Comparison of ENCODE assay signal across 12 cellular contexts in genomic region chr15:67119238-67119846, GRCh38. TPM values are rescaled to one million over a fixed set of nuclear protein-coding genes. Genes with fewer than 3 reads are reported as not detected.
DNase-seq lines count a peak whose midpoint lies in the region; ATAC-seq and TF ChIP-seq lines count a peak whose summit lies in the region.
"Had no signal": no experiment of that assay in that cellular context is flagged by ENCODE, and none has a peak within 500 bp of the region (broad histone marks: within the 10 kb centered on the region; RNA-seq: fewer than 3 reads in every experiment).

No MANE protein-coding gene starts in this region.

- H4K91ac ChIP-seq in trophoblast cell (ENCODE audit: low read depth, low read length) = no peak overlapping the region

- POLR2A ChIA-PET in PC-3 (lab: Charles Lee; ENCODE audit: unreplicated experiment) = no interaction called here

- H3K14ac ChIP-seq in trophoblast cell (ENCODE audit: low read length) = no peak overlapping the region

- H3K79me2 ChIP-seq in PC-3 (ENCODE audit: low read length) (peaks cover 100% of the 10 kb centered on the region), trophoblast cell (ENCODE audit: control insufficient read depth, insufficient read depth, low read length, poor library complexity) (no peaks in the 10 kb centered on the region)

- no peak for TF ChIP-seq CTCF in PC-3 (conservative IDR thresholded peaks at IDR 0.05; ENCODE audit: low read depth, low read length)
- no peak for TF ChIP-seq CTCF in coronary artery (IDR thresholded peaks at IDR 0.05)

- H2BK5ac ChIP-seq in trophoblast cell (ENCODE audit: low read depth, low read length, poor library complexity) = no peak overlapping the region

- H4K12ac ChIP-seq in trophoblast cell (ENCODE audit: low read depth, low read length) = no peak overlapping the region

- WGBS in trophoblast cell (ENCODE audit: extremely low coverage, insufficient coverage, insufficient read length) = no CpG with 5 or more reads among the region's 6 CpGs

- ATAC-seq in PC-3 (no peak), GM21367 (IDR thresholded peaks at IDR 0.05; ENCODE audit: unreplicated experiment) (no peak), GM19328 (IDR thresholded peaks at IDR 0.05; ENCODE audit: unreplicated experiment) (no peak)

- H2AK5ac ChIP-seq in trophoblast cell (ENCODE audit: low read length) = no peak overlapping the region

- H3K4me3 ChIP-seq in BLaER1 = no peak overlapping the region
- H3K4me3 ChIP-seq in PC-3 (ENCODE audit: low read length) = no peak overlapping the region
- no peak overlapping the region for H3K4me3 ChIP-seq in coronary artery
- no peak overlapping the region for H3K4me3 ChIP-seq in trophoblast cell (ENCODE audit: low read depth, low read length)
- H3K4me3 ChIP-seq: lung had no signal

- H4K20me1 ChIP-seq in BLaER1 (peaks cover 85% of the 10 kb centered on the region), PC-3 (ENCODE audit: low read length) (no peaks in the 10 kb centered on the region)

- H3K36me3 ChIP-seq in BLaER1 (peaks cover 4% of the 10 kb centered on the region; the same call in 1 of the 2 replicates), PC-3 (ENCODE audit: low read depth, low read length) (peaks cover 21% of the 10 kb centered on the region), trophoblast cell (ENCODE audit: control insufficient read depth in 1 of 2, insufficient read depth in 2 of 2, low read length in 2 of 2) (peaks cover 0 to 5% of the 10 kb centered on the region in 2 experiments)

- H2AFZ ChIP-seq in PC-3 (ENCODE audit: low read length) (no peak overlapping the region), trophoblast cell (ENCODE audit: insufficient read depth, low read length, poor library complexity) (no peak overlapping the region)

- H3K9ac ChIP-seq in BLaER1 = no peak overlapping the region
- H3K9ac ChIP-seq in PC-3 (ENCODE audit: low read length) = no peak overlapping the region
- H3K9ac ChIP-seq in trophoblast cell (ENCODE audit: low read length) = no peak overlapping the region

- no peak overlapping the region for H3K27ac ChIP-seq in BLaER1
- peak overlapping the region; percentile 100 for H3K27ac ChIP-seq in PC-3 (ENCODE audit: low read length)
- peak overlapping the region; percentile 82 to 96 for H3K27ac ChIP-seq in coronary artery
- no peak overlapping the region for H3K27ac ChIP-seq in trophoblast cell (ENCODE audit: low read depth, low read length)

- CTCF ChIA-PET in PC-3 (lab: Charles Lee) = no interaction called here

- H3K9me2 ChIP-seq in PC-3 (replicated peaks; ENCODE audit: low read length) = no peaks in the 10 kb centered on the region

- H3K4me1 ChIP-seq in BLaER1 (peaks cover 100% of the 10 kb centered on the region), PC-3 (ENCODE audit: insufficient read depth, low read length) (peaks cover 91% of the 10 kb centered on the region), trophoblast cell (ENCODE audit: control insufficient read depth in 1 of 2, insufficient read depth in 2 of 2, low read length in 2 of 2) (peaks cover 38 to 54% of the 10 kb centered on the region in 2 experiments)

- H3K23ac ChIP-seq in trophoblast cell (ENCODE audit: low read length) = no peak overlapping the region

- no peak overlapping the region for H4K8ac ChIP-seq in trophoblast cell (ENCODE audit: low read depth, low read length)

- no peak overlapping the region for H3K4ac ChIP-seq in trophoblast cell (ENCODE audit: low read depth, low read length)

- intact Hi-C loops in PC-3 (cut with micrococcal nuclease) = no loop called here

- DNase-seq in PC-3 = no peak
- no peak for DNase-seq in coronary artery (ENCODE audit: low spot score)
- peak; percentile 73 to 98 for DNase-seq in trophoblast cell
- no peak for DNase-seq in GOT3 (lab: John Stamatoyannopoulos, UW)
- no peak for DNase-seq in NCI-H510A treated with DMSO at 0.1 percent for 48 hours (lab: John Stamatoyannopoulos, UW)
- DNase-seq: KG1, NCI-H226, SHP77 treated with DMSO at 0.1 percent for 48 hours had no signal

- no peak overlapping the region for H2BK120ac ChIP-seq in trophoblast cell (ENCODE audit: insufficient read depth, low read length, poor library complexity)

- H2BK12ac ChIP-seq in trophoblast cell (ENCODE audit: low read length) = no peak overlapping the region

- H3K4me2 ChIP-seq in BLaER1 = peak overlapping the region; percentile 87
- H3K4me2 ChIP-seq in PC-3 (ENCODE audit: low read length) = 0 out of 2 replicates have a peak overlapping the region, but pooled peaks have one; percentile 20
- no peak overlapping the region for H3K4me2 ChIP-seq in trophoblast cell (ENCODE audit: low read length)

- H3K9me3 ChIP-seq in BLaER1 (no peaks in the 10 kb centered on the region), PC-3 (ENCODE audit: low read length) (no peaks in the 10 kb centered on the region), trophoblast cell (ENCODE audit: insufficient read depth, low read depth, low read length) (no peaks in the 10 kb centered on the region)

- H3K18ac ChIP-seq in trophoblast cell (ENCODE audit: low read length) = no peak overlapping the region

- peaks cover 15% of the 10 kb centered on the region for H3K79me1 ChIP-seq in trophoblast cell (ENCODE audit: low read length)

- no TSS peak for BruUV-seq in PC-3 (replicated peaks; lab: Mats Ljungman, UMichigan)

- H3K27me3 ChIP-seq in BLaER1 = no peaks in the 10 kb centered on the region
- H3K27me3 ChIP-seq in PC-3 (ENCODE audit: low read length) = no peaks in the 10 kb centered on the region
- H3K27me3 ChIP-seq in trophoblast cell (ENCODE audit: insufficient read depth, low read length) = no peaks in the 10 kb centered on the region

- H3F3A ChIP-seq in PC-3 (ENCODE audit: low read length, unreplicated experiment) = peaks cover 3% of the 10 kb centered on the region

RNA-seq across cellular contexts. Expression of gene SMAD3, which starts 53.9 kb away (rescaled TPM):
- total RNA-seq in PC-3 (2014; rRNA removed) = 75.6 and 86.4 TPM in 2 replicates
- 49.5 and 54.4 TPM in 2 replicates for polyA plus RNA-seq in trophoblast cell (2013)

Comparison
In these comparisons a context has a peak if more than half of its experiments do, and no peak if none do; other contexts are left out.
1. H3K27ac ChIP-seq: peak in PC-3 (single experiment) and coronary artery (2 of 2); none in BLaER1 (single experiment) and trophoblast cell (single experiment).
2. DNase-seq: peak in trophoblast cell (2 of 2); none in PC-3 (single experiment), coronary artery (single experiment), GOT3 (single experiment) and NCI-H510A treated with DMSO at 0.1 percent for 48 hours (single experiment).